1 cellular context compared by ENCODE assay signal in the genomic region with DNA sequence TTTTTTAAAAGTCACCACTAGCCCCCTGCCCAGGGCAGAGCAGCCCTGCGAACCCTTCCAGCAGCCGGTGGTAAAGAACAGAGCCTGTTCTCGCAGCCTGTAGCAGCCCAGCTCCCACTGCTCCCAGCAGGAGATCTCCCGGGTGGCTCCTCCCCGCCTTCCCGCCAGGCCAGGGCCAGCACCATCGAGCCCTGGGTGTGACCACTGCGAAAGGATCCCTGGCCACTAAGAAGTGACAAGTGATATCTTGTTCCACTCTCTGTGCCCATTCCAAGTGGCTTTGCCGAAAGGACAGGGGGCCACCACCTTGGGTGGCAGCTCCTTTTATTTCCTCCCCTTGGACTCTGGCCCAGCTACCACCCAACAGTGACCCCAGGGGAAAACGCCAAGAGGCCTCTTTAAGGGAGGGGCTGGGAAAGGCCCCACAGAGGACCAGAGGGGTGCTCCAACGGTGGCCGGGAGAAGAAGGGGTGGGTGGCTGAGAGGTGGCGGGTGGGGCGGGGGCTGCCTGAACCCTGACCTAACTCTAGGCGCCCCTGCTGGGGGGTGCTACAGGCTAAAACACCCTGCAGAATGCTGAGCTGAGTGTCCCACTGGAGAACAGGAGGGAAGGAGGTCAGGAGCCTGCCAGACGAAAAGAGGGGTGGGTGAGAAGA.
TF ChIP-seq lines count a peak whose summit lies in the region.

No MANE protein-coding gene starts in this region.

TF ChIP-seq in HepG2, 621 proteins besides CTCF, POLR2A, EP300 and RAD21:
- TF ChIP-seq, protein P1, sequence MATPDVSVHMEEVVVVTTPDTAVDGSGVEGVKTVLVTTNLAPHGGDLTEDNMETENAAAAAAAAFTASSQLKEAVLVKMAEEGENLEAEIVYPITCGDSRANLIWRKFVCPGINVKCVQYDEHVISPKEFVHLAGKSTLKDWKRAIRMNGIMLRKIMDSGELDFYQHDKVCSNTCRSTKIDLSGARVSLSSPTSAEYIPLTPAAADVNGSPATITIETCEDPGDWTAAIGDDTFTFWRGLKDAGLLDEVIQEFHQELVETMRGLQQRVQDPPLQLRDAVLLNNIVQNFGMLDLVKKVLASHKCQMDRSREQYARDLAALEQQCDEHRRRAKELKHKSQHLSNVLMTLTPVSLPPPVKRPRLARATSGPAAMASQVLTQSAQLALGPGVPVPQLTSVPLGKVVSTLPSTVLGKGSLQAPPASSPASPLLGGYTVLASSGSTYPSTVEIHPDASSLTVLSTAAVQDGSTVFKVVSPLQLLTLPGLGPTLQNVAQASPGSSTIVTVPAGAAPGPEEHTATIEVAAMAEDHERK (CRISPR knock-in tag; IDR thresholded peaks at IDR 0.05; ENCODE audit: low read depth), result no peak
- TF ChIP-seq, protein P2, sequence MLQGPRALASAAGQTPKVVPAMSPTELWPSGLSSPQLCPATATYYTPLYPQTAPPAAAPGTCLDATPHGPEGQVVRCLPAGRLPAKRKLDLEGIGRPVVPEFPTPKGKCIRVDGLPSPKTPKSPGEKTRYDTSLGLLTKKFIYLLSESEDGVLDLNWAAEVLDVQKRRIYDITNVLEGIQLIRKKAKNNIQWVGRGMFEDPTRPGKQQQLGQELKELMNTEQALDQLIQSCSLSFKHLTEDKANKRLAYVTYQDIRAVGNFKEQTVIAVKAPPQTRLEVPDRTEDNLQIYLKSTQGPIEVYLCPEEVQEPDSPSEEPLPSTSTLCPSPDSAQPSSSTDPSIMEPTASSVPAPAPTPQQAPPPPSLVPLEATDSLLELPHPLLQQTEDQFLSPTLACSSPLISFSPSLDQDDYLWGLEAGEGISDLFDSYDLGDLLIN (CRISPR knock-in tag; IDR thresholded peaks at IDR 0.05; ENCODE audit: borderline replicate concordance), result no peak
- TF ChIP-seq SAFB2 (CRISPR knock-in tag; IDR thresholded peaks at IDR 0.05; ENCODE audit: borderline replicate concordance, low read depth) (no peak), BRD4 (CRISPR knock-in tag; IDR thresholded peaks at IDR 0.05) (0 out of 2 replicates have a peak, but pooled peaks have one; percentile 9), SSRP1 (CRISPR knock-in tag; IDR thresholded peaks at IDR 0.05) (0 out of 2 replicates have a peak, but pooled peaks have one; percentile 50), ZNF432 (CRISPR knock-in tag; IDR thresholded peaks at IDR 0.05; ENCODE audit: borderline replicate concordance) (no peak), GTF2F1 (IDR thresholded peaks at IDR 0.05; ENCODE audit: low read length) (no peak), ZNF768 (CRISPR knock-in tag; IDR thresholded peaks at IDR 0.05) (peak; percentile 90), GFI1 (CRISPR knock-in tag; IDR thresholded peaks at IDR 0.05; ENCODE audit: borderline replicate concordance) (0 out of 2 replicates have a peak, but pooled peaks have one; percentile 20), ZNF263 (CRISPR knock-in tag; IDR thresholded peaks at IDR 0.05) (peak; percentile 89), ZNF776 (CRISPR knock-in tag; IDR thresholded peaks at IDR 0.05) (no peak), ZSCAN25 (CRISPR knock-in tag; IDR thresholded peaks at IDR 0.05) (0 out of 2 replicates have a peak, but pooled peaks have one; percentile 21), HNF4A (CRISPR knock-in tag; IDR thresholded peaks at IDR 0.05) (peak; percentile 25; the same call in 1 of the 2 replicates), ZSCAN31 (CRISPR knock-in tag; IDR thresholded peaks at IDR 0.05; ENCODE audit: low read depth) (0 out of 2 replicates have a peak, but pooled peaks have one; percentile 12)
- TF ChIP-seq, protein P3, sequence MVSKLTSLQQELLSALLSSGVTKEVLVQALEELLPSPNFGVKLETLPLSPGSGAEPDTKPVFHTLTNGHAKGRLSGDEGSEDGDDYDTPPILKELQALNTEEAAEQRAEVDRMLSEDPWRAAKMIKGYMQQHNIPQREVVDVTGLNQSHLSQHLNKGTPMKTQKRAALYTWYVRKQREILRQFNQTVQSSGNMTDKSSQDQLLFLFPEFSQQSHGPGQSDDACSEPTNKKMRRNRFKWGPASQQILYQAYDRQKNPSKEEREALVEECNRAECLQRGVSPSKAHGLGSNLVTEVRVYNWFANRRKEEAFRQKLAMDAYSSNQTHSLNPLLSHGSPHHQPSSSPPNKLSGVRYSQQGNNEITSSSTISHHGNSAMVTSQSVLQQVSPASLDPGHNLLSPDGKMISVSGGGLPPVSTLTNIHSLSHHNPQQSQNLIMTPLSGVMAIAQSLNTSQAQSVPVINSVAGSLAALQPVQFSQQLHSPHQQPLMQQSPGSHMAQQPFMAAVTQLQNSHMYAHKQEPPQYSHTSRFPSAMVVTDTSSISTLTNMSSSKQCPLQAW (CRISPR knock-in tag; IDR thresholded peaks at IDR 0.05), result 0 out of 2 replicates have a peak, but pooled peaks have one; percentile 8
- TF ChIP-seq, protein P4, sequence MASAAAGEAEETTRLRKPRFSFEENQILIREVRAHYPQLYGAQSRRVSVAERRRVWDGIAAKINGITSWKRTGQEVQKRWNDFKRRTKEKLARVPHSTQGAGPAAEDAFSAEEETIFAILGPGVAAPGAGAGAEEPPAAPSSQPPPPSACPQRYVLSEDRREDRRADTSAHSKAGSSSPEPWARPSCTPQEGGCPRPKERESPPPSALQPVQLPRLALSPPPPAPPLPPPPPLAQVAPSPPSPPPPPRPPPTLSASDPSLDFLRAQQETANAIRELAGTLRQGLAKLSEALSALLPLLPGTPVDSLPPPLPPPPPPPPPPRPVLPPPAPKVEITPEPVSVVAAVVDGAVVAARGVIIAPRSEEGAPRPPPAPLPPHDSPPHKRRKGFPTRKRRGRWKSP (CRISPR knock-in tag; IDR thresholded peaks at IDR 0.05), result 0 out of 2 replicates have a peak, but pooled peaks have one; percentile 16
- TF ChIP-seq, protein P5, sequence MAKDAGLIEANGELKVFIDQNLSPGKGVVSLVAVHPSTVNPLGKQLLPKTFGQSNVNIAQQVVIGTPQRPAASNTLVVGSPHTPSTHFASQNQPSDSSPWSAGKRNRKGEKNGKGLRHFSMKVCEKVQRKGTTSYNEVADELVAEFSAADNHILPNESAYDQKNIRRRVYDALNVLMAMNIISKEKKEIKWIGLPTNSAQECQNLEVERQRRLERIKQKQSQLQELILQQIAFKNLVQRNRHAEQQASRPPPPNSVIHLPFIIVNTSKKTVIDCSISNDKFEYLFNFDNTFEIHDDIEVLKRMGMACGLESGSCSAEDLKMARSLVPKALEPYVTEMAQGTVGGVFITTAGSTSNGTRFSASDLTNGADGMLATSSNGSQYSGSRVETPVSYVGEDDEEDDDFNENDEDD (CRISPR knock-in tag; IDR thresholded peaks at IDR 0.05; ENCODE audit: borderline replicate concordance), result peak; percentile 16; the same call in 1 of the 2 replicates
